Comparison of ENCODE assay signal across 37 cellular contexts in genomic region chr4:163179207-163179606, GRCh38.
"Had no signal": no experiment of that assay in that cellular context is flagged by ENCODE, and none has a peak within 500 bp of the region (broad histone marks: within the 10 kb centered on the region; RNA-seq: fewer than 3 reads in every experiment).

No MANE protein-coding gene starts in this region.

- H3K36me3 ChIP-seq: MG63 had no signal

- H3K4me2 ChIP-seq: KMS-11 had no signal

- H3K9me3 ChIP-seq: MG63 had no signal

- H3K27ac ChIP-seq: KMS-11 had no signal

- H3K9ac ChIP-seq: KMS-11 had no signal

- H3K4me3 ChIP-seq: MG63 had no signal

- DNase-seq: Karpas-422, Kasumi-1, KBM-7, KG1, MG63, MM.1S, MV-4-11, NCI-H1048, NCI-H1092, NCI-H1092 treated with DMSO at 0.1 percent for 48 hours, NCI-H1105, NCI-H1105 treated with DMSO at 0.1 percent for 48 hours, NCI-H1417, NCI-H1417 treated with DMSO at 0.1 percent for 48 hours, NCI-H1436, NCI-H1436 treated with DMSO at 0.1 percent for 48 hours, NCI-H146, NCI-H1694, NCI-H1694 treated with DMSO at 0.1 percent for 48 hours, NCI-H187, NCI-H187 treated with DMSO at 0.1 percent for 48 hours, NCI-H1930, NCI-H2029, NCI-H2029 treated with DMSO at 0.1 percent for 48 hours, NCI-H2081, NCI-H2081 treated with DMSO at 0.1 percent for 48 hours, NCI-H2107, NCI-H2171, NCI-H2171 treated with DMSO at 0.1 percent for 48 hours, NCI-H2227 treated with DMSO at 0.1 percent for 48 hours, NCI-H226, NCI-H345, NCI-H446, NCI-H446 treated with DMSO at 0.1 percent for 48 hours, NCI-H510A, NCI-H510A treated with DMSO at 0.1 percent for 48 hours had no signal
